Comparison of ENCODE assay signal across 19 cellular contexts in the genomic region with DNA sequence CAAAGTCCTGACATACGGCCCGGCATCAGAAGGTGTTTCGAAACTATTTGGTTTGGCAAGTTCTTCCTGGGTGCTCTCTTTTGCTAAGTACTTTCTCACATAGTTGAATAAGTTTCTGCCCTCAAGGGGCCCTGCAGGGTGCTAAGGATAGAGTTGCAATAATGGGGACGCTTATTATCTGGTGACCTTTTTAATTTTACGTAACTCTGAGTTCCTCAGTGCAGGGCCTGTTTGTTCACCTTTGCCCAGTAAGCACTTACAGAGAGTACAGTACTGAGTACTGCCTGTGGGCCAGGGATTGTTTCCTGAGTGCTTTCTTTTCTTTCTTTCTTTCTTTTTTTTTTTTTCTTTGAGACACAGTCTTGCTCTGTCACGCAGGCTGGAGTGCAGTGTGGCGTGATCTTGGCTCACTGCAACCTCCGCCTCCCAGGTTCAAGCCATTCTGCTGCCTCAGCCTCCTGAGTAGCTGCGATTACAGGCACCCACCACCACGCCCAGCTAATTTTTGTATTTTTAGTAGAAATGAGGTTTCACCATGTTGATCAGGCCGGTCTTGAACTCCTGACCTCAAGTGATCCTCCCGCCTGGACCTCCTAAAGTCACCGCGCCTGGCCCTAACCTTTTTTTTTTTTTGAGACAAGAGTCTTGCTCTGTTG. TPM values are rescaled to one million over a fixed set of nuclear protein-coding genes. Genes with fewer than 3 reads are reported as not detected.
DNase-seq lines count a peak whose midpoint lies in the region; TF ChIP-seq lines count a peak whose summit lies in the region.
"Had no signal": no experiment of that assay in that cellular context is flagged by ENCODE, and none has a peak within 500 bp of the region (broad histone marks: within the 10 kb centered on the region; RNA-seq: fewer than 3 reads in every experiment).

No MANE protein-coding gene starts in this region.

- DNase-seq in SK-N-MC (ENCODE audit: low read depth, low spot score), result no peak
- DNase-seq in fibroblast of the aortic adventitia (ENCODE audit: low read depth), result peak; percentile 17
- DNase-seq in stomach, result peak; percentile 53
- DNase-seq in stimulated activated CD4-positive, alpha-beta T cell treated with anti-CD3 and anti-CD28 coated beads, Interleukin-4, amount 100 ng/mL, for 4 hours, result no peak
- no peak for DNase-seq in iPS-NIHi11 (ENCODE audit: low spot score)
- no peak for DNase-seq in activated T-cell treated with anti-CD3 and anti-CD28 coated beads for 4 hours
- DNase-seq: activated CD4-positive, alpha-beta memory T cell treated with anti-CD3 and anti-CD28 coated beads, Interleukin-2, amount 10 ng/mL, durations not matched to agents 7 days and 5 days; activated naive CD8-positive, alpha-beta T cell treated with anti-CD3 and anti-CD28 coated beads, Interleukin-2, amount 10 ng/mL, durations not matched to agents 7 days and 5 days; activated T-cell treated with anti-CD3 and anti-CD28 coated beads, Interleukin-2, amount 50 U/mL, for 72 hours; hippocampal formation; kidney glomerular epithelial cell; NCI-H1048; NCI-H774; ovary; Peyer's patch; stimulated activated CD4-positive, alpha-beta T cell treated with anti-CD3 and anti-CD28 coated beads, Interleukin-4, amount 100 ng/mL, for 1 hour had no signal

- H3K4me3 ChIP-seq in SK-N-MC, result no peak overlapping the region
- no peak overlapping the region for H3K4me3 ChIP-seq in fibroblast of the aortic adventitia (ENCODE audit: low read depth, low read length)
- H3K4me3 ChIP-seq in stomach, result no peak overlapping the region
- H3K4me3 ChIP-seq: mucosa of descending colon, ovary, Peyer's patch had no signal

- H3K27ac ChIP-seq in SK-N-MC (peak overlapping the region; percentile 55; the same call in 1 of the 2 replicates), stomach (peak overlapping the region in 3 of 5 donors; percentile 5 to 51 (median 13))
- H3K27ac ChIP-seq: ovary, VCaP had no signal

- no peak overlapping the region for H3K9ac ChIP-seq in SK-N-MC (ENCODE audit: insufficient read length)

- TF ChIP-seq EP300 in Ishikawa (IDR thresholded peaks at IDR 0.05; ENCODE audit: borderline replicate concordance), result no peak; the same call in 1 of the 2 replicates
- TF ChIP-seq EP300 in stomach (IDR thresholded peaks at IDR 0.05), result no peak

- TF ChIP-seq RAD21 in Ishikawa (IDR thresholded peaks at IDR 0.05; ENCODE audit: low read depth), result no peak

- intact Hi-C loops in stomach (cut with DNase I; ENCODE audit: low total_unique reads), result no loop called here

- H3K9me3 ChIP-seq in SK-N-MC (ENCODE audit: low read depth, low read length) (no peaks in the 10 kb centered on the region), stomach (no peaks in the 10 kb centered on the region)
- H3K9me3 ChIP-seq: mucosa of descending colon, ovary, Peyer's patch had no signal

- TF ChIP-seq CTCF in fibroblast of the aortic adventitia (IDR thresholded peaks at IDR 0.05; ENCODE audit: insufficient read depth, low read length), result no peak
- no peak for TF ChIP-seq CTCF in stomach (IDR thresholded peaks at IDR 0.05)

- peaks cover 2 to 9% (median 8%) of the 10 kb centered on the region in 4 donors for H3K4me1 ChIP-seq in stomach

- TF ChIP-seq POLR2A in stomach (IDR thresholded peaks at IDR 0.05), result no peak

- 63 to 76% (median 67%) methylated on average over 14 of the region's 14 CpGs for WGBS in stomach, 5 donors

- no peaks in the 10 kb centered on the region for H3K27me3 ChIP-seq in stomach
- H3K27me3 ChIP-seq: ovary, Peyer's patch had no signal

- no peaks in the 10 kb centered on the region for H3K36me3 ChIP-seq in SK-N-MC (ENCODE audit: insufficient read depth, low read length)
- no peaks in the 10 kb centered on the region for H3K36me3 ChIP-seq in stomach
- H3K36me3 ChIP-seq: ovary, Peyer's patch had no signal

TF ChIP-seq in Ishikawa, 13 proteins besides CTCF, POLR2A, EP300 and RAD21:
- TF ChIP-seq ZBTB7A (IDR thresholded peaks at IDR 0.05; ENCODE audit: low read depth), result no peak
- TF ChIP-seq CEBPB (IDR thresholded peaks at IDR 0.05), result peak; percentile 86
- TF ChIP-seq TEAD4 (IDR thresholded peaks at IDR 0.05), result peak; percentile 37; the same call in 1 of the 2 replicates
- no peak for TF ChIP-seq CREB1 (IDR thresholded peaks at IDR 0.05; ENCODE audit: low read depth)
- 0 out of 2 replicates have a peak, but pooled peaks have one; percentile 40 for TF ChIP-seq FOXM1 (IDR thresholded peaks at IDR 0.05; ENCODE audit: borderline replicate concordance, low read depth)
- TF ChIP-seq TAF1 (IDR thresholded peaks at IDR 0.05; ENCODE audit: low read depth), result no peak
- TF ChIP-seq MAX (IDR thresholded peaks at IDR 0.05), result no peak
- TF ChIP-seq, protein P1, sequence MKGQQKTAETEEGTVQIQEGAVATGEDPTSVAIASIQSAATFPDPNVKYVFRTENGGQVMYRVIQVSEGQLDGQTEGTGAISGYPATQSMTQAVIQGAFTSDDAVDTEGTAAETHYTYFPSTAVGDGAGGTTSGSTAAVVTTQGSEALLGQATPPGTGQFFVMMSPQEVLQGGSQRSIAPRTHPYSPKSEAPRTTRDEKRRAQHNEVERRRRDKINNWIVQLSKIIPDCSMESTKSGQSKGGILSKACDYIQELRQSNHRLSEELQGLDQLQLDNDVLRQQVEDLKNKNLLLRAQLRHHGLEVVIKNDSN (IDR thresholded peaks at IDR 0.05), result no peak
- no peak for TF ChIP-seq EGR1 (IDR thresholded peaks at IDR 0.05)
- TF ChIP-seq TCF12 (IDR thresholded peaks at IDR 0.05; ENCODE audit: low read depth), result peak; percentile 58; the same call in 1 of the 2 replicates
- peak; percentile 55 for TF ChIP-seq NFIC (IDR thresholded peaks at IDR 0.05)
- no peak for TF ChIP-seq YY1 (IDR thresholded peaks at IDR 0.05; ENCODE audit: low read depth)
- no peak for TF ChIP-seq REST (IDR thresholded peaks at IDR 0.05; ENCODE audit: low read depth)

RNA-seq across cellular contexts. Expression of gene PXMP4, which starts 4.5 kb away (rescaled TPM):
- 2.7 and 7.6 TPM in 2 replicates for total RNA-seq in fibroblast of the aortic adventitia (ENCODE audit: low replicate concordance)
- total RNA-seq in stomach, result 10 to 100 TPM in 2 of 5 donors, 1 to 10 TPM in 2, under 1 TPM in 1; 0.72 to 36.8 (median 6.1) TPM
- polyA plus RNA-seq in stomach, result 1 to 10 TPM; 4.0 to 5.9 (median 5.4) TPM

RNA-seq across cellular contexts. Expression of gene ZNF341, which starts 7.2 kb away (rescaled TPM):
- total RNA-seq in fibroblast of the aortic adventitia (ENCODE audit: low replicate concordance) (0.90 and 1.5 TPM in 2 replicates), stomach (1 to 10 TPM in 4 of 5 donors, under 1 TPM in 1; 0.58 to 6.2 (median 1.3) TPM)
- polyA plus RNA-seq in stomach, result 1 to 10 TPM; 1.4 to 3.7 (median 2.4) TPM

RNA-seq across cellular contexts. Expression of gene E2F1, which starts 38.4 kb away (rescaled TPM):
- total RNA-seq in fibroblast of the aortic adventitia (ENCODE audit: low replicate concordance) (0.74 and 23.7 TPM in 2 replicates), stomach (10 to 100 TPM in 2 of 5 donors, 1 to 10 TPM in 3; 2.3 to 24.9 (median 4.2) TPM)
- 1 to 10 TPM; 2.3 to 8.1 (median 4.9) TPM for polyA plus RNA-seq in stomach

RNA-seq across cellular contexts. Expression of gene NECAB3, which starts 50.3 kb away (rescaled TPM):
- total RNA-seq in fibroblast of the aortic adventitia (ENCODE audit: low replicate concordance), result 17.6 and 23.6 TPM in 2 replicates
- total RNA-seq in stomach, result 100 to 1,000 TPM in 3 of 5 donors, 10 to 100 TPM in 2; 28.1 to 335 (median 113) TPM
- polyA plus RNA-seq in stomach, result 10 to 100 TPM; 31.4 to 60.0 (median 51.3) TPM

RNA-seq across cellular contexts. Expression of gene ACTL10, which starts 57.8 kb away (rescaled TPM):
- total RNA-seq in fibroblast of the aortic adventitia (ENCODE audit: low replicate concordance), result 2.2 and 2.5 TPM in 2 replicates
- total RNA-seq in stomach, result 10 to 100 TPM in 1 of 5 donors, 1 to 10 TPM in 3, not detected in 1; 1.1 to 12.3 (median 1.3) TPM
- polyA plus RNA-seq in stomach, result 1 to 10 TPM; 1.4 to 2.9 (median 2.4) TPM

Comparison
In these comparisons a context has a peak if more than half of its experiments do, and no peak if none do; other contexts are left out.
1. DNase-seq: peak in fibroblast of the aortic adventitia (single experiment) and stomach (single experiment); none in SK-N-MC (single experiment), stimulated activated CD4-positive, alpha-beta T cell treated with anti-CD3 and anti-CD28 coated beads, Interleukin-4, amount 100 ng/mL, for 4 hours (0 of 2), iPS-NIHi11 (single experiment) and activated T-cell treated with anti-CD3 and anti-CD28 coated beads for 4 hours (single experiment).